ENCODE assay signal across 1 cellular context in the genomic region with DNA sequence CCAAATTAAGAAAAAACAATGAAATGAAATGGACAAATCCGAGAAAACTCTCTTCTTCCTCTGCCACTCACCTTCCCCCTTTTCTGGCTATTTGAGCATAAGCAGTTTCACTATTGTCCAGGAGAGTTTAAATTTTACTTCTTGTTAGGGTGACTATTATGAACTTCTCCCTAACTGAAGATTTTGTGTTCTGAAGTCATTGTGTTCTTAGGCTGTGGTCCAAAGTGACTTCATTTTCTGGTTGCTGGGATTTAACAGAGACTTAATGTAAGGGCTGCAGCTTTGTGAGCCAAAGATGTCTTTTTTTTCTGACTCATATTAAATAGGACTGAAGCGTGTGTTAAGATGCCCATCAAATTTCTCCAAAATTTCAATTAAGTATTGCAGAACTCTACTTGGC.
TF ChIP-seq lines count a peak whose summit lies in the region.

No MANE protein-coding gene starts in this region.

TF ChIP-seq in WTC11, 78 proteins besides CTCF, POLR2A, EP300 and RAD21 (continued from another document):
- TF ChIP-seq, protein P1, sequence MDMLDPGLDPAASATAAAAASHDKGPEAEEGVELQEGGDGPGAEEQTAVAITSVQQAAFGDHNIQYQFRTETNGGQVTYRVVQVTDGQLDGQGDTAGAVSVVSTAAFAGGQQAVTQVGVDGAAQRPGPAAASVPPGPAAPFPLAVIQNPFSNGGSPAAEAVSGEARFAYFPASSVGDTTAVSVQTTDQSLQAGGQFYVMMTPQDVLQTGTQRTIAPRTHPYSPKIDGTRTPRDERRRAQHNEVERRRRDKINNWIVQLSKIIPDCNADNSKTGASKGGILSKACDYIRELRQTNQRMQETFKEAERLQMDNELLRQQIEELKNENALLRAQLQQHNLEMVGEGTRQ (CRISPR knock-in tag; IDR thresholded peaks at IDR 0.05) = no peak
- TF ChIP-seq ZNF416 (CRISPR knock-in tag; IDR thresholded peaks at IDR 0.05) (no peak), SOX15 (CRISPR knock-in tag; IDR thresholded peaks at IDR 0.05) (no peak), KAT7 (CRISPR knock-in tag; IDR thresholded peaks at IDR 0.05; ENCODE audit: borderline replicate concordance) (no peak)
- TF ChIP-seq, protein P2, sequence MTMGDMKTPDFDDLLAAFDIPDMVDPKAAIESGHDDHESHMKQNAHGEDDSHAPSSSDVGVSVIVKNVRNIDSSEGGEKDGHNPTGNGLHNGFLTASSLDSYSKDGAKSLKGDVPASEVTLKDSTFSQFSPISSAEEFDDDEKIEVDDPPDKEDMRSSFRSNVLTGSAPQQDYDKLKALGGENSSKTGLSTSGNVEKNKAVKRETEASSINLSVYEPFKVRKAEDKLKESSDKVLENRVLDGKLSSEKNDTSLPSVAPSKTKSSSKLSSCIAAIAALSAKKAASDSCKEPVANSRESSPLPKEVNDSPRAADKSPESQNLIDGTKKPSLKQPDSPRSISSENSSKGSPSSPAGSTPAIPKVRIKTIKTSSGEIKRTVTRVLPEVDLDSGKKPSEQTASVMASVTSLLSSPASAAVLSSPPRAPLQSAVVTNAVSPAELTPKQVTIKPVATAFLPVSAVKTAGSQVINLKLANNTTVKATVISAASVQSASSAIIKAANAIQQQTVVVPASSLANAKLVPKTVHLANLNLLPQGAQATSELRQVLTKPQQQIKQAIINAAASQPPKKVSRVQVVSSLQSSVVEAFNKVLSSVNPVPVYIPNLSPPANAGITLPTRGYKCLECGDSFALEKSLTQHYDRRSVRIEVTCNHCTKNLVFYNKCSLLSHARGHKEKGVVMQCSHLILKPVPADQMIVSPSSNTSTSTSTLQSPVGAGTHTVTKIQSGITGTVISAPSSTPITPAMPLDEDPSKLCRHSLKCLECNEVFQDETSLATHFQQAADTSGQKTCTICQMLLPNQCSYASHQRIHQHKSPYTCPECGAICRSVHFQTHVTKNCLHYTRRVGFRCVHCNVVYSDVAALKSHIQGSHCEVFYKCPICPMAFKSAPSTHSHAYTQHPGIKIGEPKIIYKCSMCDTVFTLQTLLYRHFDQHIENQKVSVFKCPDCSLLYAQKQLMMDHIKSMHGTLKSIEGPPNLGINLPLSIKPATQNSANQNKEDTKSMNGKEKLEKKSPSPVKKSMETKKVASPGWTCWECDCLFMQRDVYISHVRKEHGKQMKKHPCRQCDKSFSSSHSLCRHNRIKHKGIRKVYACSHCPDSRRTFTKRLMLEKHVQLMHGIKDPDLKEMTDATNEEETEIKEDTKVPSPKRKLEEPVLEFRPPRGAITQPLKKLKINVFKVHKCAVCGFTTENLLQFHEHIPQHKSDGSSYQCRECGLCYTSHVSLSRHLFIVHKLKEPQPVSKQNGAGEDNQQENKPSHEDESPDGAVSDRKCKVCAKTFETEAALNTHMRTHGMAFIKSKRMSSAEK (CRISPR knock-in tag; IDR thresholded peaks at IDR 0.05; ENCODE audit: borderline replicate concordance) = no peak
- TF ChIP-seq, protein P3, sequence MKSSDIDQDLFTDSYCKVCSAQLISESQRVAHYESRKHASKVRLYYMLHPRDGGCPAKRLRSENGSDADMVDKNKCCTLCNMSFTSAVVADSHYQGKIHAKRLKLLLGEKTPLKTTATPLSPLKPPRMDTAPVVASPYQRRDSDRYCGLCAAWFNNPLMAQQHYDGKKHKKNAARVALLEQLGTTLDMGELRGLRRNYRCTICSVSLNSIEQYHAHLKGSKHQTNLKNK (CRISPR knock-in tag; IDR thresholded peaks at IDR 0.05) = no peak
TF ChIP-seq in WTC11: peak in this region for 0.
